1 cellular context compared by ENCODE assay signal in the genomic region with DNA sequence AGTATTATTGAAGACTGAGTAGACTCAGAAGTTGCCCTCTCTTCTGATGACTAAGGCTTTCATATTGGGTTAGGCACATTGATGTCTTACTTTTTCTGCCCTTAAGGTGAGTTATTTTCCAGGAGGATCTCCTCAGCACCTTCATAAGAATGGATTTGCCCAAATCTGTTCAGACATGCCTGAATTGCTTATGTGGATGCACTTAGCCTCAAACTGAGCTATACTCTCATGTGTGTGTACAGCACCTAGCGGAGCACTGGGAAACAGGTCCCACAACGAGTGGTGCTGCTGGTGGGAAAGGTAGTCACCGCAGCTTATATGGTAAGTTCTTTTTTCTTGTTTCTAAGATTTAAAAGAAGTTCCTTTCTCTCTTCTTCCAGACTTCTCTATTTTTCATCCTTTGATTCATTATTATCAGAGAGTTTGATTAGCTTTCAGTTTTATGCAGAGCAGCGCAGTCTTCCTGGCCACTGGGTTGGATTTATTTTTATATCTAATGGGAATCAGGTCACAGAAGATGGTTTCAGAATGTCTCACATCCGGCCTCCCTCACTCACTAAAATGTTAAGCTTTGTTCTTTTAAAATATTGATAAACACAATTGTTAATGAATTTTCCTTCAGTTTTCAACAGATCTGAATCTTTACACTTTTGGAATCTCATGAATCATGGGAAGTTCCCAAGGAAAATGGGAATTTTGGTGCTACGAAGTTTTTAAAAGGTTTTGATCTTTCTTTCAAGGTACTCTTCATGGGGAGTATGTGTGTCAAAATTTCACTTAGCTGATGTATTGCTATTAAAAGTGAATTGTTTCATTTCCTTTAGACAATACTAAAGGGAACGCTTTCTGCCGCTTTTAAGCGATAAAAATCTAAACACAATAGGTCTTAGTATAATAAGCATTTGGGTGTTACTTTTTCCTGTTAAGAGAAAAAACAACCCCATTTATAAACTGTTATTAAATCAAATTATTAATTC.
TF ChIP-seq lines count a peak whose summit lies in the region.

No MANE protein-coding gene starts in this region.

TF ChIP-seq in IMR-90, 13 proteins besides CTCF, POLR2A, EP300 and RAD21:
- TF ChIP-seq RFX5 (IDR thresholded peaks at IDR 0.05; ENCODE audit: low read depth, low read length) (no peak), CHD1 (IDR thresholded peaks at IDR 0.05; ENCODE audit: low read depth, low read length) (no peak), MXI1 (IDR thresholded peaks at IDR 0.05; ENCODE audit: borderline replicate concordance, low read depth, low read length) (no peak), CEBPB (IDR thresholded peaks at IDR 0.05; ENCODE audit: low read depth, low read length) (no peak), FOS (IDR thresholded peaks at IDR 0.05; ENCODE audit: low read depth, low read length) (no peak), NFE2L2 (IDR thresholded peaks at IDR 0.05; ENCODE audit: low read depth, low read length) (no peak), BHLHE40 (IDR thresholded peaks at IDR 0.05; ENCODE audit: low read depth, low read length) (no peak), SMC3 (IDR thresholded peaks at IDR 0.05; ENCODE audit: low read depth, low read length) (no peak), MAFK (IDR thresholded peaks at IDR 0.05; ENCODE audit: low read depth, low read length) (no peak), MAZ (IDR thresholded peaks at IDR 0.05; ENCODE audit: borderline replicate concordance, low read depth, low read length) (no peak), RCOR1 (IDR thresholded peaks at IDR 0.05; ENCODE audit: insufficient replicate concordance, low read length) (no peak)
- TF ChIP-seq, protein P1, sequence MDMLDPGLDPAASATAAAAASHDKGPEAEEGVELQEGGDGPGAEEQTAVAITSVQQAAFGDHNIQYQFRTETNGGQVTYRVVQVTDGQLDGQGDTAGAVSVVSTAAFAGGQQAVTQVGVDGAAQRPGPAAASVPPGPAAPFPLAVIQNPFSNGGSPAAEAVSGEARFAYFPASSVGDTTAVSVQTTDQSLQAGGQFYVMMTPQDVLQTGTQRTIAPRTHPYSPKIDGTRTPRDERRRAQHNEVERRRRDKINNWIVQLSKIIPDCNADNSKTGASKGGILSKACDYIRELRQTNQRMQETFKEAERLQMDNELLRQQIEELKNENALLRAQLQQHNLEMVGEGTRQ (IDR thresholded peaks at IDR 0.05; ENCODE audit: low read depth, low read length) = no peak
- TF ChIP-seq, protein P2, sequence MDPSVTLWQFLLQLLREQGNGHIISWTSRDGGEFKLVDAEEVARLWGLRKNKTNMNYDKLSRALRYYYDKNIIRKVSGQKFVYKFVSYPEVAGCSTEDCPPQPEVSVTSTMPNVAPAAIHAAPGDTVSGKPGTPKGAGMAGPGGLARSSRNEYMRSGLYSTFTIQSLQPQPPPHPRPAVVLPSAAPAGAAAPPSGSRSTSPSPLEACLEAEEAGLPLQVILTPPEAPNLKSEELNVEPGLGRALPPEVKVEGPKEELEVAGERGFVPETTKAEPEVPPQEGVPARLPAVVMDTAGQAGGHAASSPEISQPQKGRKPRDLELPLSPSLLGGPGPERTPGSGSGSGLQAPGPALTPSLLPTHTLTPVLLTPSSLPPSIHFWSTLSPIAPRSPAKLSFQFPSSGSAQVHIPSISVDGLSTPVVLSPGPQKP (IDR thresholded peaks at IDR 0.05; ENCODE audit: borderline replicate concordance, low read depth, low read length) = no peak
